In the genomic region with DNA sequence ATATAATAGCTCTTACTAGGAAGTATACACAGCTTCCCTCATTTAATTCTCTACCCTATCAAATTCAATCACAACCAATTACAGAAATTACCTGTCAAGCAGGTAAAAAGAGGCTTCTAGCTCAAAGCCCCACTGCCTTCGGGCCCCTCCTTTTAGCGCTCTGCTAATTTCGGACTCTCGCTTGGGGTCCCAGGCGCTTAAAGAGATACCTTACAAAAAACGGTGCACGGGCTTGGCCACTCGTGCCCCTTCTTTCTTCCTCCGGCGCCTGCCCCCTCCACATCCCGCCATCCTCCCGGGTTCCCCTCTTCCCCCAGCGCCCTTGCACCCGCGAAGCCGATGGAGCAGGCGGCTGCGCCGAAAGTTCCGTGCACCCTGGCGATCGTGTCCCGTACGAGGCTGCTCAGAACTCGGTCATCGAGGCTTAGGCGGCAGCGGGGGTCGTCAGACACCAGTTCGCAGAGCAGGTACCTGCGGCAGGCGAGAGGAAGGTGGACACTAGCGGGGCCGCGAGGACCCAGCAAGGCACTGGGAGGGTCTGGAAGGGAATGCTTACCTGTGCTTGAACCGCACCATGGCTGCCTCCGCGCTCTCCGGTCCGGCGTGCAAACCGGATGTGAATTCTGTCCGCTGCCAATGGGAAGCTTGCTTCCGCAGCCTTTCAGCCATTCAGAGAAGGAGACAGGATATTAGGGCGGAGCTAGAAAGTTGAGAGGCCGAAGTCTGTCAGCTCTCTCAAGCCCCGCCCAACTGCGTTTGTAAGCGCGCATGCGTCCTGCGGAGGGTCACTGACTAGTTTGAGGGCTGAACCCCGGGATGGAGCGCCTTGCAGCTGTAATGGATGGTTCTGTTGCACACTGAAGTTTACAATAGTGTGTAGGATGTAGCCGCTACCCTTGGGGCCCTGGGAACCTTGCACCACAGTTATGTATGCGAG, we compare ENCODE assay signal across 8 cellular contexts. TPM values are rescaled to one million over a fixed set of nuclear protein-coding genes. Genes with fewer than 3 reads are reported as not detected.
DNase-seq lines count a peak whose midpoint lies in the region; ATAC-seq and TF ChIP-seq lines count a peak whose summit lies in the region.

A gene with protein sequence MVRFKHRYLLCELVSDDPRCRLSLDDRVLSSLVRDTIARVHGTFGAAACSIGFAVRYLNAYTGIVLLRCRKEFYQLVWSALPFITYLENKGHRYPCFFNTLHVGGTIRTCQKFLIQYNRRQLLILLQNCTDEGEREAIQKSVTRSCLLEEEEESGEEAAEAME (minus strand): TSS at position 616 of the 937 bp plus-strand sequence. CDS start 40 bp downstream, at position 576.

- peaks cover 31 to 49% (median 47%) of the 10 kb centered on the region in 3 donors for H3K4me1 Mint-ChIP-seq in CD8-positive, alpha-beta memory T cell

- WGBS in lung, 2 donors, result 0 to 1% methylated on average over 56 of the region's 56 CpGs

- DNase-seq in CD8-positive, alpha-beta memory T cell, result peak; percentile 89 to 96 (median 91)
- peak; percentile 94 for DNase-seq in HS-5 (ENCODE audit: low read depth)
- DNase-seq in NK-92 treated with Interleukin-12 subunit alpha and Interleukin-12 subunit beta, amount 100 ng/mL, for 24 hours (lab: John Stamatoyannopoulos, UW), result peak; percentile 90
- peak; percentile 96 for DNase-seq in activated CD8-positive, alpha-beta memory T cell treated with anti-CD3 and anti-CD28 coated beads for 24 hours
- DNase-seq in effector CD8-positive, alpha-beta T cell (lab: John Stamatoyannopoulos, UW), result peak; percentile 90
- DNase-seq in lung (ENCODE audit: low spot score), result peak; percentile 98
- DNase-seq in stimulated activated CD4-positive, alpha-beta T cell treated with anti-CD3 and anti-CD28 coated beads, TNF-alpha, amount 100 ng/mL, for 4 hours (ENCODE audit: low read depth in 3 of 3), result peak; percentile 75 to 89 (median 80)

- CTCF ChIA-PET in CD8-positive, alpha-beta memory T cell (lab: Charles Lee), result interaction anchor here (0.9 to 5.9 kb wide), 13 partner anchors 8 to 478 kb away, joined by 3 to 85 read pairs (median 4); a partner anchor contains a TSS

- H3K4me3 ChIP-seq in CD8-positive, alpha-beta memory T cell (ENCODE audit: low read length), result peak within 1 kb of the TSS; percentile 97
- H3K4me3 ChIP-seq in lung, result peak within 1 kb of the TSS; percentile 90

- H3K4me1 ChIP-seq in CD8-positive, alpha-beta memory T cell (ENCODE audit: insufficient read depth, low read length), result peaks cover 16% of the 10 kb centered on the region
- H3K4me1 ChIP-seq in lung (ENCODE audit: control insufficient read depth in 2 of 2, insufficient read depth in 2 of 2, low read length in 2 of 2), result peaks cover 0 to 2% of the 10 kb centered on the region in 2 donors

- no peaks in the 10 kb centered on the region for H3K9me3 Mint-ChIP-seq in CD8-positive, alpha-beta memory T cell

- H3K27ac ChIP-seq in CD8-positive, alpha-beta memory T cell (ENCODE audit: low read depth, low read length), result peak within 1 kb of the TSS; percentile 75
- peak within 1 kb of the TSS; percentile 67 to 87 for H3K27ac ChIP-seq in lung (ENCODE audit: low read depth in 1 of 2, low read length in 1 of 2)

- H3K9me3 ChIP-seq in CD8-positive, alpha-beta memory T cell (ENCODE audit: low read length), result no peaks in the 10 kb centered on the region
- no peaks in the 10 kb centered on the region for H3K9me3 ChIP-seq in lung (ENCODE audit: control insufficient read depth in 2 of 2, insufficient read depth in 1 of 2, low read length in 1 of 2)

- H3K4me3 Mint-ChIP-seq in CD8-positive, alpha-beta memory T cell, result peak within 1 kb of the TSS; percentile 97 to 100 (median 98)

- POLR2A ChIA-PET in CD8-positive, alpha-beta memory T cell (lab: Charles Lee), result interaction anchor here (0.5 to 1.8 kb wide), 8 partner anchors 9 to 255 kb away, joined by 3 to 7 read pairs (median 5); a partner anchor contains a TSS

- H3K36me3 Mint-ChIP-seq in CD8-positive, alpha-beta memory T cell, result peaks cover 0 to 48% (median 5%) of the 10 kb centered on the region in 3 donors

- peaks cover 6 to 11% of the 10 kb centered on the region in 2 donors for H3K27me3 Mint-ChIP-seq in CD8-positive, alpha-beta memory T cell

- peak; percentile 93 for ATAC-seq in GM19468 (IDR thresholded peaks at IDR 0.05; ENCODE audit: extremely low read depth, unreplicated experiment)
- peak; percentile 94 for ATAC-seq in lung (ENCODE audit: insufficient read depth, low FRiP score)

- no peaks in the 10 kb centered on the region for H3K27me3 ChIP-seq in CD8-positive, alpha-beta memory T cell (ENCODE audit: insufficient read depth, low read length, poor library complexity, severe bottlenecking)
- no peaks in the 10 kb centered on the region for H3K27me3 ChIP-seq in lung (ENCODE audit: control insufficient read depth, insufficient read depth)

- no peak for TF ChIP-seq CTCF in lung (IDR thresholded peaks at IDR 0.05; ENCODE audit: control extremely low read depth, extremely low read depth)

- H3K36me3 ChIP-seq in CD8-positive, alpha-beta memory T cell (ENCODE audit: insufficient read depth, low read length), result peaks cover 23% of the 10 kb centered on the region
- peaks cover 24 to 29% of the 10 kb centered on the region in 2 donors for H3K36me3 ChIP-seq in lung (ENCODE audit: control insufficient read depth in 2 of 2, insufficient read depth in 2 of 2, low read length in 2 of 2)

- peak within 1 kb of the TSS; percentile 87 to 97 (median 92) for H3K27ac Mint-ChIP-seq in CD8-positive, alpha-beta memory T cell

RNA-seq across cellular contexts. Expression of the gene that starts here (rescaled TPM):
- 10 to 100 TPM; 77.9 to 83.1 TPM for total RNA-seq in CD8-positive, alpha-beta memory T cell
- polyA plus RNA-seq in CD8-positive, alpha-beta memory T cell, result 101 TPM
- total RNA-seq in lung, result 10 to 100 TPM; 22.1 to 42.0 TPM
- 10 to 100 TPM; 36.6 to 62.1 TPM for polyA plus RNA-seq in lung

Comparison
In these comparisons a context has a peak if more than half of its experiments do, and no peak if none do; other contexts are left out.
1. Peak in every context shown above with its lines: DNase-seq, ATAC-seq, H3K4me3 ChIP-seq and H3K27ac ChIP-seq.